15 cellular contexts compared by ENCODE assay signal in the genomic region with DNA sequence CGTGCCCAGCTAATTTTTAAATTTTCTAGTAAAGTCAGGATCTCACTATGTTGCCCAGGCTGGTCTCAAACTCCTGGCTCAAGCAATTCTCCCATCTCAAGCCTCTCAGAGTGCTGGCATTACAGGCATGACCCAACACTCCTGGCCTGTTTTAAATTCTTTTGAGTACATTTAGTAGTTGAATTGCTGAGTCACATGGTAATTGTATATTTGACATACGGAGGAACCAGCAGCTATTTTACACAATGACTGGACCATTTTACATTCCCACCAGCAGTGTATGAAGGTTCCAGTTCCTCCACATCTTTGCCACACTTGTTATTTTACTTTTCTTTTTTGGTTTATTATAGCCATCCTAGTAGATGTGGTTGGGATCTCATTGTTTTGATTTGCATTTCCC. TPM values are rescaled to one million over a fixed set of nuclear protein-coding genes. Genes with fewer than 3 reads are reported as not detected.
DNase-seq lines count a peak whose midpoint lies in the region; ATAC-seq, FAIRE-seq and TF ChIP-seq lines count a peak whose summit lies in the region.
"Had no signal": no experiment of that assay in that cellular context is flagged by ENCODE, and none has a peak within 500 bp of the region (broad histone marks: within the 10 kb centered on the region; RNA-seq: fewer than 3 reads in every experiment).

No MANE protein-coding gene starts in this region.

- H2AK5ac ChIP-seq in IMR-90 (ENCODE audit: low read depth, low read length) = peak overlapping the region; percentile 52; the same call in 1 of the 2 replicates
- H2AK5ac ChIP-seq in mesendoderm (ENCODE audit: low read length) = no peak overlapping the region

- peaks cover 0 to 4% of the 10 kb centered on the region in 2 experiments; a peak in 1 of 5 replicates for H3K36me3 ChIP-seq in HepG2 (replicated peaks in 1 of 2; ENCODE audit: control insufficient read depth in 1 of 2, insufficient read depth in 2 of 2, low read length in 2 of 2)
- peaks cover 0 to 24% (median 0%) of the 10 kb centered on the region in 4 donors for H3K36me3 ChIP-seq in right lobe of liver
- peaks cover 3% of the 10 kb centered on the region; the same call in 1 of the 2 replicates for H3K36me3 ChIP-seq in IMR-90 (ENCODE audit: control insufficient read depth, insufficient read depth, low read length)
- no peaks in the 10 kb centered on the region for H3K36me3 ChIP-seq in mesendoderm (ENCODE audit: control insufficient read depth, insufficient read depth, low read length)

- H4K8ac ChIP-seq in IMR-90 (ENCODE audit: low read depth in 2 of 2, low read length in 2 of 2) (no peak overlapping the region), mesendoderm (ENCODE audit: low read depth, low read length) (no peak overlapping the region)

- H3K79me1 ChIP-seq in IMR-90 (ENCODE audit: low read depth in 1 of 2, low read length in 2 of 2) (peaks cover 3 to 20% of the 10 kb centered on the region in 2 experiments; a peak in 2 of 4 replicates), mesendoderm (ENCODE audit: low read length) (no peaks in the 10 kb centered on the region)

- H3K4me1 ChIP-seq in HepG2 (ENCODE audit: insufficient read depth, low read length) = peaks cover 10% of the 10 kb centered on the region
- H3K4me1 ChIP-seq in right lobe of liver = no peaks in the 10 kb centered on the region
- H3K4me1 ChIP-seq in IMR-90 (ENCODE audit: control insufficient read depth, insufficient read depth, low read length) = peaks cover 8% of the 10 kb centered on the region
- H3K4me1 ChIP-seq in mesendoderm (ENCODE audit: control insufficient read depth, low read depth, low read length) = no peaks in the 10 kb centered on the region

- no peaks in the 10 kb centered on the region for H3K27me3 ChIP-seq in HepG2 (ENCODE audit: control insufficient read depth in 1 of 2, insufficient read depth in 2 of 2, low read length in 2 of 2)
- H3K27me3 ChIP-seq in right lobe of liver = no peaks in the 10 kb centered on the region
- no peaks in the 10 kb centered on the region for H3K27me3 ChIP-seq in IMR-90 (ENCODE audit: control insufficient read depth, insufficient read depth, low read length)
- no peaks in the 10 kb centered on the region for H3K27me3 ChIP-seq in mesendoderm (ENCODE audit: insufficient read depth, low read length, poor library complexity)
- H3K27me3 ChIP-seq: BLaER1 treated with 17β-estradiol and CSF1 and Interleukin-3, amounts not matched to agents 10 nM and 100 nM had no signal

- ATAC-seq in HepG2 (no peak), right lobe of liver (no peak), IMR-90 (ENCODE audit: low read depth) (0 out of 2 replicates have a peak, but pooled peaks have one; percentile 30), HG02571 (IDR thresholded peaks at IDR 0.05; ENCODE audit: unreplicated experiment) (no peak)
- ATAC-seq: HCT116 had no signal

- H4K5ac ChIP-seq in IMR-90 (ENCODE audit: low read depth, low read length) (no peak overlapping the region), mesendoderm (ENCODE audit: low read length) (no peak overlapping the region)

- no peak for FAIRE-seq in HepG2 (lab: Jason Lieb, UNC)
- FAIRE-seq: GM19239 had no signal

- H3K9ac ChIP-seq in HepG2 (ENCODE audit: insufficient read depth, low read depth, low read length) = no peak overlapping the region
- H3K9ac ChIP-seq in IMR-90 (ENCODE audit: low read depth, low read length) = no peak overlapping the region
- no peak overlapping the region for H3K9ac ChIP-seq in mesendoderm (ENCODE audit: low read length)
- H3K9ac ChIP-seq: BLaER1 treated with 17β-estradiol and CSF1 and Interleukin-3, amounts not matched to agents 10 nM and 100 nM had no signal

- H3K56ac ChIP-seq in IMR-90 (ENCODE audit: extremely low read depth, insufficient read depth, low read length) = no peak overlapping the region
- H3K56ac ChIP-seq in mesendoderm (ENCODE audit: low read length) = no peak overlapping the region

- H2BK20ac ChIP-seq in IMR-90 (ENCODE audit: low read depth, low read length) = no peak overlapping the region

- CTCF ChIA-PET in HepG2 (lab: Yijun Ruan, JAX; ENCODE audit: low intra/inter-chr PET ratio, low total read pairs) = no interaction called here
- CTCF ChIA-PET in IMR-90 (lab: Yijun Ruan, JAX) = no interaction called here

- H3K9me1 ChIP-seq in IMR-90 (ENCODE audit: insufficient read depth, low read length) = no peaks in the 10 kb centered on the region

- H2AK9ac ChIP-seq in IMR-90 (replicated peaks; ENCODE audit: low read depth, low read length, poor library complexity) = no peak overlapping the region

- H3K18ac ChIP-seq in IMR-90 (ENCODE audit: low read depth, low read length) (no peak overlapping the region), mesendoderm (ENCODE audit: low read length) (no peak overlapping the region)

- H3K14ac ChIP-seq in IMR-90 (replicated peaks; ENCODE audit: low read depth, low read length) = no peak overlapping the region

- peak overlapping the region; percentile 66 for H2BK5ac ChIP-seq in IMR-90 (ENCODE audit: low read depth, low read length, poor library complexity, severe bottlenecking)
- no peak overlapping the region for H2BK5ac ChIP-seq in mesendoderm (ENCODE audit: low read length)

- no peak overlapping the region for H3K4ac ChIP-seq in IMR-90 (ENCODE audit: low read depth, low read length)
- no peak overlapping the region for H3K4ac ChIP-seq in mesendoderm (ENCODE audit: low read depth, low read length)

- H3K9me3 ChIP-seq in HepG2 (ENCODE audit: low read length) (no peaks in the 10 kb centered on the region), right lobe of liver (no peaks in the 10 kb centered on the region), IMR-90 (ENCODE audit: control insufficient read depth, insufficient read depth, low read length) (no peaks in the 10 kb centered on the region)

- no peak for TF ChIP-seq EP300 in HepG2 (IDR thresholded peaks at IDR 0.05; ENCODE audit: low read depth in 2 of 2, low read length in 2 of 2)
- no peak for TF ChIP-seq EP300 in HepG2 (CRISPR knock-in tag; IDR thresholded peaks at IDR 0.05; ENCODE audit: borderline replicate concordance)

- H3K4me3 ChIP-seq in HepG2 (replicated peaks in 1 of 3; ENCODE audit: insufficient read depth in 1 of 3, low read depth in 2 of 3, low read length in 3 of 3) (no peak overlapping the region), right lobe of liver (no peak overlapping the region), IMR-90 (ENCODE audit: insufficient read depth, low read depth, low read length) (no peak overlapping the region), mesendoderm (ENCODE audit: low read length) (no peak overlapping the region)
- H3K4me3 ChIP-seq: BLaER1 treated with 17β-estradiol and CSF1 and Interleukin-3, amounts not matched to agents 10 nM and 100 nM had no signal

- H4K91ac ChIP-seq in IMR-90 (ENCODE audit: insufficient read depth, low read depth, low read length) = no peak overlapping the region

- BruUV-seq in HepG2 (replicated peaks; lab: Mats Ljungman, UMichigan) (no TSS peak), IMR-90 (replicated peaks; lab: Mats Ljungman, UMichigan) (no TSS peak)

- 100% methylated on average over 2 of the region's 2 CpGs for WGBS in HepG2 (ENCODE audit: low lambda C conversion rate)
- WGBS in right lobe of liver (ENCODE audit: insufficient coverage, low coverage, low lambda C conversion rate, missing lambda C conversion rate) = no CpG with 5 or more reads among the region's 2 CpGs
- WGBS in IMR-90 (ENCODE audit: extremely low coverage in 2 of 2, insufficient read length in 1 of 2), 2 experiments = 100% methylated on average over 1 of the region's 2 CpGs; no CpG with 5 or more reads in 1 of the 2 experiments
- no CpG with 5 or more reads among the region's 2 CpGs for WGBS in mesendoderm (ENCODE audit: extremely low coverage, insufficient coverage, low lambda C conversion rate)

- in situ Hi-C loops in HepG2 (cut with HindIII; ENCODE audit: extremely low pct_ligation_motif_present, low pct_unique_long_range_greater_than_20kb) (no loop called here), IMR-90 (cut with MboI; ENCODE audit: low sequenced_read_pairs) (no loop called here)

- no peak for DNase-seq in HepG2 (ENCODE audit: low spot score)
- no peak for DNase-seq in right lobe of liver
- DNase-seq in IMR-90 = peak; percentile 55
- peak; percentile 25 for DNase-seq in fibroblast of peridontal ligament (ENCODE audit: extremely low read depth)
- DNase-seq in NK-92 (lab: John Stamatoyannopoulos, UW; ENCODE audit: unreplicated experiment) = no peak
- DNase-seq in mesendoderm = no peak
- DNase-seq: 8988T; ACHN; CD4-positive, CD25-positive, alpha-beta regulatory T cell; DMS 273 treated with DMSO at 0.1 percent for 48 hours; GDM1 had no signal

- H3K4me2 ChIP-seq in HepG2 (ENCODE audit: low read depth, low read length) = no peak overlapping the region
- H3K4me2 ChIP-seq in IMR-90 (ENCODE audit: low read depth, low read length) = no peak overlapping the region
- no peak overlapping the region for H3K4me2 ChIP-seq in mesendoderm (ENCODE audit: low read length)
- H3K4me2 ChIP-seq: BLaER1 treated with 17β-estradiol and CSF1 and Interleukin-3, amounts not matched to agents 10 nM and 100 nM had no signal

- H3K23ac ChIP-seq in IMR-90 (ENCODE audit: low read depth, low read length) (no peak overlapping the region), mesendoderm (ENCODE audit: low read length) (no peak overlapping the region)

- TF ChIP-seq RAD21 in HepG2 (CRISPR knock-in tag; IDR thresholded peaks at IDR 0.05) (no peak), IMR-90 (IDR thresholded peaks at IDR 0.05; ENCODE audit: low read length) (no peak)

- POLR2A ChIA-PET in HepG2 (lab: Yijun Ruan, JAX) = no interaction called here
- POLR2A ChIA-PET in IMR-90 (lab: Charles Lee; ENCODE audit: unreplicated experiment) = no interaction called here

- intact Hi-C loops in HepG2 (cut with micrococcal nuclease; ENCODE audit: unreplicated experiment) (no loop called here), right lobe of liver (cut with DNase I) (no loop called here), IMR-90 (cut with micrococcal nuclease) (no loop called here)

- no peak overlapping the region; the same call in 1 of the 2 replicates for H2BK120ac ChIP-seq in IMR-90 (ENCODE audit: low read depth, low read length)
- H2BK120ac ChIP-seq in mesendoderm (ENCODE audit: low read depth, low read length) = no peak overlapping the region

- TF ChIP-seq POLR2A in HepG2 (IDR thresholded peaks at IDR 0.05; ENCODE audit: insufficient read depth in 1 of 2, low read depth in 2 of 2, low read length in 2 of 2) (no peak), right lobe of liver (IDR thresholded peaks at IDR 0.05) (no peak), IMR-90 (IDR thresholded peaks at IDR 0.05; ENCODE audit: low read depth, low read length) (no peak)

- no peak overlapping the region for H3K27ac ChIP-seq in HepG2 (ENCODE audit: extremely low read length, insufficient read depth, low read length)
- H3K27ac ChIP-seq in right lobe of liver = no peak overlapping the region
- no peak overlapping the region for H3K27ac ChIP-seq in IMR-90 (ENCODE audit: insufficient read depth, low read length)
- no peak overlapping the region for H3K27ac ChIP-seq in mesendoderm (ENCODE audit: low read depth, low read length)
- H3K27ac ChIP-seq: BLaER1 treated with 17β-estradiol and CSF1 and Interleukin-3, amounts not matched to agents 10 nM and 100 nM had no signal

- H2AFZ ChIP-seq in HepG2 (ENCODE audit: low read length) (no peak overlapping the region), IMR-90 (replicated peaks; ENCODE audit: low read length, poor library complexity) (no peak overlapping the region)

- no peak overlapping the region for H2BK15ac ChIP-seq in IMR-90 (ENCODE audit: low read depth, low read length)
- no peak overlapping the region for H2BK15ac ChIP-seq in mesendoderm (replicated peaks; ENCODE audit: low read depth)

- H3K79me2 ChIP-seq in HepG2 (ENCODE audit: insufficient read depth, low read length) (no peaks in the 10 kb centered on the region), mesendoderm (ENCODE audit: control insufficient read depth, insufficient read depth, low read length) (no peaks in the 10 kb centered on the region)

- TF ChIP-seq CTCF in HepG2 (CRISPR knock-in tag; IDR thresholded peaks at IDR 0.05) (no peak), right lobe of liver (IDR thresholded peaks at IDR 0.05) (no peak), IMR-90 (conservative IDR thresholded peaks at IDR 0.05; ENCODE audit: low read depth, low read length) (no peak)

- dilution Hi-C loops in IMR-90 (cut with HindIII; ENCODE audit: low sequenced_read_pairs, unreplicated experiment) = no loop called here

- H4K20me1 ChIP-seq in HepG2 (ENCODE audit: insufficient read depth, low read length) (no peaks in the 10 kb centered on the region), IMR-90 (ENCODE audit: insufficient read depth, low read length) (no peaks in the 10 kb centered on the region)

RNA-seq across cellular contexts. Expression of a gene that starts 43.6 kb away (rescaled TPM):
- total RNA-seq in HepG2 (2016; rRNA removed; fragmentation: Illumina TruSeq; extraction: Trizol) = 25.6 and 29.5 TPM in 2 replicates
- 16.0 and 18.5 TPM in 2 replicates for total RNA-seq in HepG2 (2016; cell fraction: cytosol; rRNA removed; fragmentation: Illumina TruSeq; extraction: Trizol; ENCODE audit: low read depth)
- 28.1 and 32.3 TPM in 2 replicates for total RNA-seq in HepG2 (2016; cell fraction: insoluble cytoplasmic fraction; rRNA removed; fragmentation: Illumina TruSeq; extraction: Trizol)
- total RNA-seq in HepG2 (2016; cell fraction: membrane; rRNA removed; fragmentation: Illumina TruSeq; extraction: Trizol) = 28.9 and 30.2 TPM in 2 replicates
- total RNA-seq in HepG2 (2016; cell fraction: nucleus; rRNA removed; fragmentation: Illumina TruSeq; extraction: Trizol) = 26.9 and 28.2 TPM in 2 replicates
- 32.5 and 41.5 TPM in 2 replicates for polyA plus RNA-seq in HepG2 (2011; rRNA removed)
- polyA plus RNA-seq in HepG2 (2011; cell fraction: cytosol; rRNA removed) = 18.7 and 30.4 TPM in 2 replicates
- polyA plus RNA-seq in HepG2 (2011; cell fraction: nucleus; rRNA removed) = 9.7 and 15.2 TPM in 2 replicates
- polyA plus RNA-seq in HepG2 (2012) = 16.7 and 20.5 TPM in 2 replicates
- polyA plus RNA-seq in HepG2 (2016; cell fraction: cytosol; fragmentation: Illumina TruSeq; extraction: Trizol; ENCODE audit: low read depth) = 7.1 and 8.2 TPM in 2 replicates
- polyA plus RNA-seq in HepG2 (2016; cell fraction: insoluble cytoplasmic fraction; fragmentation: Illumina TruSeq; extraction: Trizol; ENCODE audit: low read depth) = 29.2 and 30.8 TPM in 2 replicates
- polyA plus RNA-seq in HepG2 (2016; cell fraction: membrane; fragmentation: Illumina TruSeq; extraction: Trizol; ENCODE audit: low read depth) = 20.4 and 22.8 TPM in 2 replicates
- 28.3 and 30.5 TPM in 2 replicates for polyA plus RNA-seq in HepG2 (2016; cell fraction: nucleus; fragmentation: Illumina TruSeq; extraction: Trizol; ENCODE audit: insufficient read depth, low read depth)
- 19.0 and 20.1 TPM in 2 replicates for polyA minus RNA-seq in HepG2 (2011; rRNA and poly(A)+ RNA removed; ENCODE audit: low replicate concordance)
- polyA minus RNA-seq in HepG2 (2011; cell fraction: cytosol; rRNA and poly(A)+ RNA removed) = 17.0 and 19.7 TPM in 2 replicates
- 48.0 and 48.5 TPM in 2 replicates for polyA minus RNA-seq in HepG2 (2011; cell fraction: nucleus; rRNA and poly(A)+ RNA removed)
- total RNA-seq in right lobe of liver = 10 to 100 TPM; 12.0 to 24.5 (median 14.2) TPM
- 27.4 and 40.5 TPM in 2 replicates for total RNA-seq in IMR-90 (2012; rRNA removed)
- 23.7 and 27.6 TPM in 2 replicates for polyA plus RNA-seq in IMR-90 (2012; rRNA removed)
- 4.1 and 5.2 TPM in 2 replicates for polyA plus RNA-seq in IMR-90 (2012; cell fraction: cytosol; rRNA removed)
- 2.4 and 23.1 TPM in 2 replicates for polyA plus RNA-seq in IMR-90 (2012; cell fraction: nucleus; rRNA removed; ENCODE audit: low replicate concordance)
- 20.1 TPM for polyA plus RNA-seq in mesendoderm (2013, experiment 1 of 2)
- polyA plus RNA-seq in mesendoderm (2013, experiment 2 of 2) = 20.8 TPM

Comparison
In these comparisons a context has a peak if more than half of its experiments do, and no peak if none do; other contexts are left out.
1. DNase-seq: peak in IMR-90 (single experiment) and fibroblast of peridontal ligament (single experiment); none in HepG2 (single experiment), right lobe of liver (0 of 3), NK-92 (single experiment) and mesendoderm (single experiment).